ENCODE assay signal across 1 cellular context in the genomic region with DNA sequence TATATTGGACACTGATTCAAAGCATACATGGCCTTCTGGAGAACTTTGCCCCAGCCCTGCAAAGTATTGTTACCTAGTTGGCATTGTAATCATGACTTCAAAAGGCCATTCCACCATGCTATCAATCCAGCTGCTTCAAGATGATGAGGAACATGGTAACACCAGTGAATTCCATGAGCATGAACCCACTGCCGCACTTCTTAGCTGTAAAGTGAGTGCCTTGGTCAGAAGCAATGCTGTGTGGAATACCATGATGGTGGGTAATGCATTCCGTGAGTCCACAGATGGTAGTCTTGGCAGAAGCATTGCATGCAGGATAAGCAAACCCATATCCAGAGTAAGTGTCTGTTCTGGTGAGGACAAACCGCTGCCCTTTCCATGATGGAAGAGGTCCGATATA. TPM values are rescaled to one million over a fixed set of nuclear protein-coding genes. Genes with fewer than 3 reads are reported as not detected.
"Had no signal": no experiment of that assay in that cellular context is flagged by ENCODE, and none has a peak within 500 bp of the region (broad histone marks: within the 10 kb centered on the region; RNA-seq: fewer than 3 reads in every experiment).

No MANE protein-coding gene starts in this region.

RNA-seq across cellular contexts. Expression of gene FIGNL2, which starts 50.5 kb away (rescaled TPM):
- total RNA-seq: vagina had no signal
